Comparison of ENCODE assay signal across 1 cellular context in the genomic region with DNA sequence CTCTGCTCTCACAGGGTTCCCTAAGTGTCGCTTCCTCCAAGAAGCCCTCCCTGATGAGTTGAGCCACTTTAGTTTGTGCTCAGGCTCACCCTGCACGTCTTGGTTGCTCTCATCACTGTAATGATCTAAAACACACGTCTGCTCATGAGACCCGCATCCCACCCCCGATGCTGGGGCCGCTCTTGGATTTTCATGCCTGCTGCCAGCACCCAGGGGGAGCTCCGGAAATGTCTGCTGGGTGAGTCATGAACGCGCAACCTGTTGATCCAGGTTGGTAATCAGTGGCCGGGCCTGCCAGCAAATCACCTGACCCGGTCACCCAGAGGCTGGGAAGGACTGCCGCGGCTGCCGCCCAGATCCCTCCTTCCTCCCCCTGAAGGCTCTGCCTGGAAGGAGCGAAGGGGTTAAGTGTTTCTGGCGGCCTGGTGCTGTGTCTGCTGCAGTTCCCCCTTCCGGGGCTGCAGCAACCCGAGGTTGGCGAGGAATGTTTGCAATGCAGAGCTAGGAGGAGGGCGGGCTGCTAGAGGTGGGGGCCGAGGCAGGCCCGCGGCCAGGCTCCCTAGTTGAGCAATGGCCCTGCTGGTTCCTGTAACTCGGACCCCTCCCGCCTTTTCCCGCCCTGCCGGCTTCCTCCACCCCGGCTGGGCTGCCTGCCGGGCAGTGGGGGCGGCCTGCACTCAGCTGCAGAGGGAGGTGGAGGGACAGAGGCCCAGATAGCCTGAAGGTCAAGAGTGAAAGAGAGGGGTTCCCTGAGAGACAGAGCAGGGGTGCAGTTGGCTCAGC.
TF ChIP-seq lines count a peak whose summit lies in the region.

No MANE protein-coding gene starts in this region.

TF ChIP-seq in K562, 482 proteins besides CTCF, POLR2A, EP300 and RAD21 (continued from another document and continues in another):
- TF ChIP-seq E2F3 (CRISPR knock-in tag; IDR thresholded peaks at IDR 0.05) (peak; percentile 84; the same call in 1 of the 2 replicates), PPARD (CRISPR knock-in tag; IDR thresholded peaks at IDR 0.05) (no peak), SIN3B (IDR thresholded peaks at IDR 0.05; ENCODE audit: low read depth) (no peak), NR2C2 (CRISPR knock-in tag; IDR thresholded peaks at IDR 0.05) (no peak), NR2C2 (tag; IDR thresholded peaks at IDR 0.05) (no peak; the same call in 1 of the 2 replicates), ZBTB17 (CRISPR knock-in tag; IDR thresholded peaks at IDR 0.05) (0 out of 2 replicates have a peak, but pooled peaks have one; percentile 55), ZNF592 (IDR thresholded peaks at IDR 0.05) (peak; percentile 63; the same call in 1 of the 2 replicates), TRIM24 (IDR thresholded peaks at IDR 0.05) (peak in 1 of 2 experiments; percentile 63; a peak in 2 of 4 replicates), RAD51 (IDR thresholded peaks at IDR 0.05; ENCODE audit: borderline replicate concordance, low read depth) (peak; percentile 55), ZSCAN29 (IDR thresholded peaks at IDR 0.05) (no peak), KDM4B (IDR thresholded peaks at IDR 0.05; ENCODE audit: borderline replicate concordance in 2 of 2, low read depth in 1 of 2) (0 out of 4 replicates have a peak, but pooled peaks of 1 of the 2 experiments have one; percentile 30), ETV1 (tag; conservative IDR thresholded peaks at IDR 0.05; ENCODE audit: low read depth) (peak; percentile 75), SMARCE1 (IDR thresholded peaks at IDR 0.05) (peak; percentile 77), SPI1 (IDR thresholded peaks at IDR 0.05; ENCODE audit: borderline replicate concordance, low read depth, low read length) (peak; percentile 65; the same call in 1 of the 2 replicates), NCOR1 (IDR thresholded peaks at IDR 0.05) (peak; percentile 52), SMAD4 (CRISPR knock-in tag; conservative IDR thresholded peaks at IDR 0.05) (peak; percentile 82), ZBTB7A (IDR thresholded peaks at IDR 0.05; ENCODE audit: borderline replicate concordance, control insufficient read depth, low read depth, low read length) (0 out of 2 replicates have a peak, but pooled peaks have one; percentile 40), ZNF408 (CRISPR knock-in tag; IDR thresholded peaks at IDR 0.05; ENCODE audit: low read depth) (no peak), ZSCAN32 (CRISPR knock-in tag; IDR thresholded peaks at IDR 0.05) (no peak), SIN3A (IDR thresholded peaks at IDR 0.05; ENCODE audit: borderline replicate concordance in 2 of 2, control insufficient read depth in 1 of 2, low read depth in 2 of 2, low read length in 2 of 2) (no peak)
- TF ChIP-seq, protein P1, sequence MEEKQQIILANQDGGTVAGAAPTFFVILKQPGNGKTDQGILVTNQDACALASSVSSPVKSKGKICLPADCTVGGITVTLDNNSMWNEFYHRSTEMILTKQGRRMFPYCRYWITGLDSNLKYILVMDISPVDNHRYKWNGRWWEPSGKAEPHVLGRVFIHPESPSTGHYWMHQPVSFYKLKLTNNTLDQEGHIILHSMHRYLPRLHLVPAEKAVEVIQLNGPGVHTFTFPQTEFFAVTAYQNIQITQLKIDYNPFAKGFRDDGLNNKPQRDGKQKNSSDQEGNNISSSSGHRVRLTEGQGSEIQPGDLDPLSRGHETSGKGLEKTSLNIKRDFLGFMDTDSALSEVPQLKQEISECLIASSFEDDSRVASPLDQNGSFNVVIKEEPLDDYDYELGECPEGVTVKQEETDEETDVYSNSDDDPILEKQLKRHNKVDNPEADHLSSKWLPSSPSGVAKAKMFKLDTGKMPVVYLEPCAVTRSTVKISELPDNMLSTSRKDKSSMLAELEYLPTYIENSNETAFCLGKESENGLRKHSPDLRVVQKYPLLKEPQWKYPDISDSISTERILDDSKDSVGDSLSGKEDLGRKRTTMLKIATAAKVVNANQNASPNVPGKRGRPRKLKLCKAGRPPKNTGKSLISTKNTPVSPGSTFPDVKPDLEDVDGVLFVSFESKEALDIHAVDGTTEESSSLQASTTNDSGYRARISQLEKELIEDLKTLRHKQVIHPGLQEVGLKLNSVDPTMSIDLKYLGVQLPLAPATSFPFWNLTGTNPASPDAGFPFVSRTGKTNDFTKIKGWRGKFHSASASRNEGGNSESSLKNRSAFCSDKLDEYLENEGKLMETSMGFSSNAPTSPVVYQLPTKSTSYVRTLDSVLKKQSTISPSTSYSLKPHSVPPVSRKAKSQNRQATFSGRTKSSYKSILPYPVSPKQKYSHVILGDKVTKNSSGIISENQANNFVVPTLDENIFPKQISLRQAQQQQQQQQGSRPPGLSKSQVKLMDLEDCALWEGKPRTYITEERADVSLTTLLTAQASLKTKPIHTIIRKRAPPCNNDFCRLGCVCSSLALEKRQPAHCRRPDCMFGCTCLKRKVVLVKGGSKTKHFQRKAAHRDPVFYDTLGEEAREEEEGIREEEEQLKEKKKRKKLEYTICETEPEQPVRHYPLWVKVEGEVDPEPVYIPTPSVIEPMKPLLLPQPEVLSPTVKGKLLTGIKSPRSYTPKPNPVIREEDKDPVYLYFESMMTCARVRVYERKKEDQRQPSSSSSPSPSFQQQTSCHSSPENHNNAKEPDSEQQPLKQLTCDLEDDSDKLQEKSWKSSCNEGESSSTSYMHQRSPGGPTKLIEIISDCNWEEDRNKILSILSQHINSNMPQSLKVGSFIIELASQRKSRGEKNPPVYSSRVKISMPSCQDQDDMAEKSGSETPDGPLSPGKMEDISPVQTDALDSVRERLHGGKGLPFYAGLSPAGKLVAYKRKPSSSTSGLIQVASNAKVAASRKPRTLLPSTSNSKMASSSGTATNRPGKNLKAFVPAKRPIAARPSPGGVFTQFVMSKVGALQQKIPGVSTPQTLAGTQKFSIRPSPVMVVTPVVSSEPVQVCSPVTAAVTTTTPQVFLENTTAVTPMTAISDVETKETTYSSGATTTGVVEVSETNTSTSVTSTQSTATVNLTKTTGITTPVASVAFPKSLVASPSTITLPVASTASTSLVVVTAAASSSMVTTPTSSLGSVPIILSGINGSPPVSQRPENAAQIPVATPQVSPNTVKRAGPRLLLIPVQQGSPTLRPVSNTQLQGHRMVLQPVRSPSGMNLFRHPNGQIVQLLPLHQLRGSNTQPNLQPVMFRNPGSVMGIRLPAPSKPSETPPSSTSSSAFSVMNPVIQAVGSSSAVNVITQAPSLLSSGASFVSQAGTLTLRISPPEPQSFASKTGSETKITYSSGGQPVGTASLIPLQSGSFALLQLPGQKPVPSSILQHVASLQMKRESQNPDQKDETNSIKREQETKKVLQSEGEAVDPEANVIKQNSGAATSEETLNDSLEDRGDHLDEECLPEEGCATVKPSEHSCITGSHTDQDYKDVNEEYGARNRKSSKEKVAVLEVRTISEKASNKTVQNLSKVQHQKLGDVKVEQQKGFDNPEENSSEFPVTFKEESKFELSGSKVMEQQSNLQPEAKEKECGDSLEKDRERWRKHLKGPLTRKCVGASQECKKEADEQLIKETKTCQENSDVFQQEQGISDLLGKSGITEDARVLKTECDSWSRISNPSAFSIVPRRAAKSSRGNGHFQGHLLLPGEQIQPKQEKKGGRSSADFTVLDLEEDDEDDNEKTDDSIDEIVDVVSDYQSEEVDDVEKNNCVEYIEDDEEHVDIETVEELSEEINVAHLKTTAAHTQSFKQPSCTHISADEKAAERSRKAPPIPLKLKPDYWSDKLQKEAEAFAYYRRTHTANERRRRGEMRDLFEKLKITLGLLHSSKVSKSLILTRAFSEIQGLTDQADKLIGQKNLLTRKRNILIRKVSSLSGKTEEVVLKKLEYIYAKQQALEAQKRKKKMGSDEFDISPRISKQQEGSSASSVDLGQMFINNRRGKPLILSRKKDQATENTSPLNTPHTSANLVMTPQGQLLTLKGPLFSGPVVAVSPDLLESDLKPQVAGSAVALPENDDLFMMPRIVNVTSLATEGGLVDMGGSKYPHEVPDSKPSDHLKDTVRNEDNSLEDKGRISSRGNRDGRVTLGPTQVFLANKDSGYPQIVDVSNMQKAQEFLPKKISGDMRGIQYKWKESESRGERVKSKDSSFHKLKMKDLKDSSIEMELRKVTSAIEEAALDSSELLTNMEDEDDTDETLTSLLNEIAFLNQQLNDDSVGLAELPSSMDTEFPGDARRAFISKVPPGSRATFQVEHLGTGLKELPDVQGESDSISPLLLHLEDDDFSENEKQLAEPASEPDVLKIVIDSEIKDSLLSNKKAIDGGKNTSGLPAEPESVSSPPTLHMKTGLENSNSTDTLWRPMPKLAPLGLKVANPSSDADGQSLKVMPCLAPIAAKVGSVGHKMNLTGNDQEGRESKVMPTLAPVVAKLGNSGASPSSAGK (IDR thresholded peaks at IDR 0.05) = peak; percentile 51; the same call in 1 of the 2 replicates
- TF ChIP-seq, protein P2, sequence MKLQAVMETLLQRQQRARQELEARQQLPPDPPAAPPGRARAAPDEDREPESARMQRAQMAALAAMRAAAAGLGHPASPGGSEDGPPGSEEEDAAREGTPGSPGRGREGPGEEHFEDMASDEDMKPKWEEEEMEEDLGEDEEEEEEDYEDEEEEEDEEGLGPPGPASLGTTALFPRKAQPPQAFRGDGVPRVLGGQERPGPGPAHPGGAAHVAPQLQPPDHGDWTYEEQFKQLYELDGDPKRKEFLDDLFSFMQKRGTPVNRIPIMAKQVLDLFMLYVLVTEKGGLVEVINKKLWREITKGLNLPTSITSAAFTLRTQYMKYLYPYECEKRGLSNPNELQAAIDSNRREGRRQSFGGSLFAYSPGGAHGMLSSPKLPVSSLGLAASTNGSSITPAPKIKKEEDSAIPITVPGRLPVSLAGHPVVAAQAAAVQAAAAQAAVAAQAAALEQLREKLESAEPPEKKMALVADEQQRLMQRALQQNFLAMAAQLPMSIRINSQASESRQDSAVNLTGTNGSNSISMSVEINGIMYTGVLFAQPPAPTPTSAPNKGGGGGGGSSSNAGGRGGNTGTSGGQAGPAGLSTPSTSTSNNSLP (IDR thresholded peaks at IDR 0.05; ENCODE audit: borderline replicate concordance, low read depth, low read length) = no peak
- TF ChIP-seq, protein P3, sequence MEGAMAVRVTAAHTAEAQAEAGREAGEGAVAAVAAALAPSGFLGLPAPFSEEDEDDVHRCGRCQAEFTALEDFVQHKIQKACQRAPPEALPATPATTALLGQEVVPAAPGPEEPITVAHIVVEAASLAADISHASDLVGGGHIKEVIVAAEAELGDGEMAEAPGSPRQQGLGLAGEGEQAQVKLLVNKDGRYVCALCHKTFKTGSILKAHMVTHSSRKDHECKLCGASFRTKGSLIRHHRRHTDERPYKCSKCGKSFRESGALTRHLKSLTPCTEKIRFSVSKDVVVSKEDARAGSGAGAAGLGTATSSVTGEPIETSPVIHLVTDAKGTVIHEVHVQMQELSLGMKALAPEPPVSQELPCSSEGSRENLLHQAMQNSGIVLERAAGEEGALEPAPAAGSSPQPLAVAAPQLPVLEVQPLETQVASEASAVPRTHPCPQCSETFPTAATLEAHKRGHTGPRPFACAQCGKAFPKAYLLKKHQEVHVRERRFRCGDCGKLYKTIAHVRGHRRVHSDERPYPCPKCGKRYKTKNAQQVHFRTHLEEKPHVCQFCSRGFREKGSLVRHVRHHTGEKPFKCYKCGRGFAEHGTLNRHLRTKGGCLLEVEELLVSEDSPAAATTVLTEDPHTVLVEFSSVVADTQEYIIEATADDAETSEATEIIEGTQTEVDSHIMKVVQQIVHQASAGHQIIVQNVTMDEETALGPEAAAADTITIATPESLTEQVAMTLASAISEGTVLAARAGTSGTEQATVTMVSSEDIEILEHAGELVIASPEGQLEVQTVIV (CRISPR knock-in tag; IDR thresholded peaks at IDR 0.05; ENCODE audit: borderline replicate concordance) = no peak
- TF ChIP-seq, protein P4, sequence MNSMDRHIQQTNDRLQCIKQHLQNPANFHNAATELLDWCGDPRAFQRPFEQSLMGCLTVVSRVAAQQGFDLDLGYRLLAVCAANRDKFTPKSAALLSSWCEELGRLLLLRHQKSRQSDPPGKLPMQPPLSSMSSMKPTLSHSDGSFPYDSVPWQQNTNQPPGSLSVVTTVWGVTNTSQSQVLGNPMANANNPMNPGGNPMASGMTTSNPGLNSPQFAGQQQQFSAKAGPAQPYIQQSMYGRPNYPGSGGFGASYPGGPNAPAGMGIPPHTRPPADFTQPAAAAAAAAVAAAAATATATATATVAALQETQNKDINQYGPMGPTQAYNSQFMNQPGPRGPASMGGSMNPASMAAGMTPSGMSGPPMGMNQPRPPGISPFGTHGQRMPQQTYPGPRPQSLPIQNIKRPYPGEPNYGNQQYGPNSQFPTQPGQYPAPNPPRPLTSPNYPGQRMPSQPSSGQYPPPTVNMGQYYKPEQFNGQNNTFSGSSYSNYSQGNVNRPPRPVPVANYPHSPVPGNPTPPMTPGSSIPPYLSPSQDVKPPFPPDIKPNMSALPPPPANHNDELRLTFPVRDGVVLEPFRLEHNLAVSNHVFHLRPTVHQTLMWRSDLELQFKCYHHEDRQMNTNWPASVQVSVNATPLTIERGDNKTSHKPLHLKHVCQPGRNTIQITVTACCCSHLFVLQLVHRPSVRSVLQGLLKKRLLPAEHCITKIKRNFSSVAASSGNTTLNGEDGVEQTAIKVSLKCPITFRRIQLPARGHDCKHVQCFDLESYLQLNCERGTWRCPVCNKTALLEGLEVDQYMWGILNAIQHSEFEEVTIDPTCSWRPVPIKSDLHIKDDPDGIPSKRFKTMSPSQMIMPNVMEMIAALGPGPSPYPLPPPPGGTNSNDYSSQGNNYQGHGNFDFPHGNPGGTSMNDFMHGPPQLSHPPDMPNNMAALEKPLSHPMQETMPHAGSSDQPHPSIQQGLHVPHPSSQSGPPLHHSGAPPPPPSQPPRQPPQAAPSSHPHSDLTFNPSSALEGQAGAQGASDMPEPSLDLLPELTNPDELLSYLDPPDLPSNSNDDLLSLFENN (IDR thresholded peaks at IDR 0.05; ENCODE audit: low read depth in 2 of 2, low read length in 2 of 2) = no peak
